Comparison of ENCODE assay signal across 13 cellular contexts in the genomic region with DNA sequence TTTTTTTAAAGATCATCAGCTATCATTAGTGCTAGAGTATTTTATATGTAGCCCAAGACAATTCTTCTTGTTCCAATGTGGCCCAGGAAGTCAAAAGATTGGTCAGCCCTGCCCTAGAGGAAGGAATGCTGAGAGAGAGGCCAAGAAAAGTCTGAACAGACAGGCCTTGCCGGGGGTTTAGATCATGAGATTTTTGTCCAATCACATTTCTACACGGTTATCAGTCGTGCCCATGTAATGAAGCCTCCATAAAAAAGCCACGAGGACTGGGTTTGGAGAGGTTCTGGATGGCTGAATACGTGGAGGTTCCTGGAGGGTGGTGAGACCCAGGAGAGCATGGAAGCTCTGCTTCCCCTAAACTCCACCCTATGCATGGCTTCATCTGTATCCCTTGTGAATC. TPM values are rescaled to one million over a fixed set of nuclear protein-coding genes. Genes with fewer than 3 reads are reported as not detected.
DNase-seq lines count a peak whose midpoint lies in the region; ATAC-seq and TF ChIP-seq lines count a peak whose summit lies in the region.
"Had no signal": no experiment of that assay in that cellular context is flagged by ENCODE, and none has a peak within 500 bp of the region (broad histone marks: within the 10 kb centered on the region; RNA-seq: fewer than 3 reads in every experiment).

No MANE protein-coding gene starts in this region.

- H3K9me2 ChIP-seq in MM.1S (replicated peaks; ENCODE audit: insufficient read depth, low read length) = no peaks in the 10 kb centered on the region

- CTCF ChIA-PET in T-cell (lab: Charles Lee) = no interaction called here

- no peaks in the 10 kb centered on the region for H3K9me3 Mint-ChIP-seq in activated T-cell treated with anti-CD3 and anti-CD28 coated beads, Interleukin-2, amount 50 U/mL, for 72 hours
- H3K9me3 Mint-ChIP-seq in T-cell = no peaks in the 10 kb centered on the region

- H3K9me3 ChIP-seq in esophagus (ENCODE audit: control insufficient read depth in 2 of 2, insufficient read depth in 1 of 2, low read depth in 1 of 2, low read length in 1 of 2) (no peaks in the 10 kb centered on the region), thyroid gland (no peaks in the 10 kb centered on the region), MM.1S (replicated peaks; ENCODE audit: insufficient read depth, low read length) (no peaks in the 10 kb centered on the region)
- H3K9me3 ChIP-seq: uterus had no signal

- H3K79me2 ChIP-seq in MM.1S (ENCODE audit: low read length) = no peaks in the 10 kb centered on the region

- H3K27me3 ChIP-seq in esophagus (ENCODE audit: control insufficient read depth in 1 of 2, insufficient read depth in 2 of 2, low read length in 2 of 2) = no peaks in the 10 kb centered on the region
- H3K27me3 ChIP-seq in thyroid gland = no peaks in the 10 kb centered on the region
- H3K27me3 ChIP-seq in MM.1S (replicated peaks; ENCODE audit: insufficient read depth, low read length) = no peaks in the 10 kb centered on the region
- H3K27me3 ChIP-seq: uterus had no signal

- H4K20me1 ChIP-seq in MM.1S (ENCODE audit: insufficient read depth, low read length) = no peaks in the 10 kb centered on the region

- TF ChIP-seq POLR2A in thyroid gland (IDR thresholded peaks at IDR 0.05) = no peak

- peak overlapping the region; percentile 3 to 49 for H3K27ac ChIP-seq in esophagus (ENCODE audit: low read depth in 2 of 2, low read length in 1 of 2)
- peak overlapping the region; percentile 84 to 92 (median 91) for H3K27ac ChIP-seq in thyroid gland
- no peak overlapping the region for H3K27ac ChIP-seq in MM.1S (ENCODE audit: low read length)

- peak overlapping the region; percentile 87 for H3K27ac Mint-ChIP-seq in activated T-cell treated with anti-CD3 and anti-CD28 coated beads, Interleukin-2, amount 50 U/mL, for 72 hours
- H3K27ac Mint-ChIP-seq in T-cell = peak overlapping the region; percentile 63 to 79

- no peak for DNase-seq in activated T-cell treated with anti-CD3 and anti-CD28 coated beads, Interleukin-2, amount 50 U/mL, for 72 hours
- DNase-seq in activated T-cell treated with anti-CD3 and anti-CD28 coated beads, Interleukin-2, amount 50 U/mL, for 48 hours = no peak
- DNase-seq in T-cell (no peak), thyroid gland (no peak), NCI-H1436 treated with DMSO at 0.1 percent for 48 hours (lab: John Stamatoyannopoulos, UW) (no peak), MM.1S (no peak)
- DNase-seq: Kasumi-1, NCI-H510A treated with DMSO at 0.1 percent for 48 hours, uterus had no signal

- no peak overlapping the region for H3K4me3 Mint-ChIP-seq in activated T-cell treated with anti-CD3 and anti-CD28 coated beads, Interleukin-2, amount 50 U/mL, for 72 hours
- H3K4me3 Mint-ChIP-seq in T-cell = no peak overlapping the region
- H3K4me3 Mint-ChIP-seq: CD14-positive monocyte had no signal

- intact Hi-C loops in thyroid gland (cut with DNase I) = no loop called here

- H3K4me3 ChIP-seq in esophagus (ENCODE audit: low read depth in 1 of 2, low read length in 2 of 2) (no peak overlapping the region), thyroid gland (replicated peaks in 1 of 3) (no peak overlapping the region), MM.1S (ENCODE audit: low read length) (no peak overlapping the region)
- H3K4me3 ChIP-seq: uterus had no signal

- ATAC-seq in activated T-cell treated with anti-CD3 and anti-CD28 coated beads, Interleukin-2, amount 50 U/mL, for 72 hours (replicated peaks in 1 of 2) = no peak
- ATAC-seq in T-cell (replicated peaks in 1 of 4) = no peak
- no peak for ATAC-seq in HG03139 (IDR thresholded peaks at IDR 0.05; ENCODE audit: unreplicated experiment)

- H3K9ac ChIP-seq in MM.1S (ENCODE audit: low read length) = no peak overlapping the region

- no peak overlapping the region for H2AFZ ChIP-seq in MM.1S (ENCODE audit: low read length)

- H3K4me2 ChIP-seq in MM.1S (ENCODE audit: low read depth, low read length) = no peak overlapping the region

- POLR2A ChIA-PET in T-cell (lab: Charles Lee) = no interaction called here

- H3K36me3 ChIP-seq in esophagus (ENCODE audit: control insufficient read depth in 2 of 2, insufficient read depth in 2 of 2, low read length in 1 of 2) (no peaks in the 10 kb centered on the region), thyroid gland (no peaks in the 10 kb centered on the region), MM.1S (replicated peaks; ENCODE audit: insufficient read depth, low read length) (no peaks in the 10 kb centered on the region)
- H3K36me3 ChIP-seq: uterus had no signal

- no peak for TF ChIP-seq CTCF in thyroid gland (IDR thresholded peaks at IDR 0.05)
- TF ChIP-seq CTCF in MM.1S (IDR thresholded peaks at IDR 0.05; ENCODE audit: low read length) = no peak

- 68 to 75% methylated on average over 5 of the region's 5 CpGs for WGBS in esophagus, 2 donors
- WGBS in thyroid gland, 2 donors = 62 to 67% methylated on average over 5 of the region's 5 CpGs

- H3K4me1 Mint-ChIP-seq in activated T-cell treated with anti-CD3 and anti-CD28 coated beads, Interleukin-2, amount 50 U/mL, for 72 hours (ENCODE audit: low read depth) = peaks cover 70% of the 10 kb centered on the region
- H3K4me1 Mint-ChIP-seq in T-cell = peaks cover 27 to 39% (median 34%) of the 10 kb centered on the region in 3 donors

- peaks cover 11 to 23% of the 10 kb centered on the region in 2 donors for H3K36me3 Mint-ChIP-seq in activated T-cell treated with anti-CD3 and anti-CD28 coated beads, Interleukin-2, amount 50 U/mL, for 72 hours (ENCODE audit: insufficient read depth in 2 of 2)
- no peaks in the 10 kb centered on the region for H3K36me3 Mint-ChIP-seq in T-cell

- H3F3A ChIP-seq in MM.1S (ENCODE audit: insufficient read depth, low read length) = no peaks in the 10 kb centered on the region

- H3K4me1 ChIP-seq in esophagus (ENCODE audit: control insufficient read depth in 2 of 2, insufficient read depth in 2 of 2, low read length in 1 of 2) (peaks cover 0 to 2% of the 10 kb centered on the region in 2 donors), thyroid gland (peaks cover 18 to 49% of the 10 kb centered on the region in 2 donors), MM.1S (ENCODE audit: low read length) (no peaks in the 10 kb centered on the region)
- H3K4me1 ChIP-seq: uterus had no signal

- no peaks in the 10 kb centered on the region for H3K27me3 Mint-ChIP-seq in activated T-cell treated with anti-CD3 and anti-CD28 coated beads, Interleukin-2, amount 50 U/mL, for 72 hours (ENCODE audit: low read depth)
- no peaks in the 10 kb centered on the region for H3K27me3 Mint-ChIP-seq in T-cell

RNA-seq across cellular contexts. Expression of a gene that starts 24.3 kb away (rescaled TPM):
- 1,000 to 10,000 TPM; 1,803 to 1,841 TPM for total RNA-seq in activated T-cell treated with anti-CD3 and anti-CD28 coated beads, Interleukin-2, amount 50 U/mL, for 72 hours
- total RNA-seq in T-cell (100 to 1,000 TPM; 308 to 625 (median 545) TPM), thyroid gland (100 to 1,000 TPM; 355 to 741 (median 478) TPM)
- polyA plus RNA-seq in esophagus = 1,000 to 10,000 TPM in 1 of 2 donors, 100 to 1,000 TPM in 1; 403 to 1,101 TPM

RNA-seq across cellular contexts. Expression of a gene that starts 42.9 kb away (rescaled TPM):
- total RNA-seq in activated T-cell treated with anti-CD3 and anti-CD28 coated beads, Interleukin-2, amount 50 U/mL, for 72 hours = 1 to 10 TPM; 1.6 to 2.5 TPM
- total RNA-seq in T-cell = 1 to 10 TPM in 4 of 5 donors, under 1 TPM in 1; 0.95 to 2.8 (median 1.8) TPM
- under 1 TPM in 1 of 2 donors, not detected in 1; 0.06 TPM for polyA plus RNA-seq in esophagus
- not detected for total RNA-seq in thyroid gland
- total RNA-seq: liver, uterus had no signal
- polyA plus RNA-seq: CD14-positive monocyte, liver had no signal
